10 cellular contexts compared by ENCODE assay signal in the genomic region with DNA sequence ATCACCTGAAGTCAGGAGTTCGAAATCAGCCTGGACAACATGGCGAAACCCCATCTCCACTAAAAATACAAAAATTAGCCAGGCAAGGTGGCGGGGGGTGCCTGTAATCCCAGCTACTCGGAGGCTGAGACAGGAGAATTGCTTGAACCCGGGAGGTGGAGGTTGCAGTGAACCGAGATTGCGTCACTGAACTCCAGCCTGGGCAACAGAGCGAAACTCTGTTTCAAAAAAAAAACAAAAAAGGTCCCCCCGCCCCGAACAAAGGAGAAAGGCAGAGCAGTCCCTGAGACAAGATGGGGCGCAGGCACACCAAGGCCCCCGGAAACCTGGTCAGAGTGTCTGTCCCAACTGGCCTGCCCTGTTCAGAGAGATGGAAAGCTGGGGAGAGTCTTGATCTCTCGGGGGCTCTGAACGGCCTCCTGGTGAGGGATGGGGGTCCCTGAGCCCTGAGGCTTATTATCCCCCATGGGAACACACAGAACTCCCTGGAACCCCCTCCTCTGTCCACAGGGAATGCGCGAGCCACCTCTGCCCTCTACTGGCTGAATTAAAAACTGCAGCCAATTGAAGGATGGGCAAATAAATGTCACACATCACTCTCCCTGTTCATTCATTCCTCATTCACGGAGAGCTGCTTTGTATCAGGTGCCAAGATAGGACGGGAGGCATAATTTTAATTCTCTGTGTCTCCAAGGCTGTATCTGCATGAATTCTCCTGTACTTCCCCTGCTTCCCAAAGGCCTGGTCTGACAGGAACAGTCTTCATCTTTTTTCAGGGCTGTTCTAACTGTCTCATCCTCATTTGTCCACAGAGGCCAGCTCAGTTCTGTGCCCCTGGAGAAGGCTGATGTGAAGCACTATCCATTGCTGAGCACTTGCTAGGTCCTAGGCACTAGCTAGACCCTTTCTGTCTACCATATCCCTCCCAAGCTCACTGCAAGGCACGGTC. TPM values are rescaled to one million over a fixed set of nuclear protein-coding genes. Genes with fewer than 3 reads are reported as not detected.
DNase-seq lines count a peak whose midpoint lies in the region; ATAC-seq and TF ChIP-seq lines count a peak whose summit lies in the region.
"Had no signal": no experiment of that assay in that cellular context is flagged by ENCODE, and none has a peak within 500 bp of the region (broad histone marks: within the 10 kb centered on the region; RNA-seq: fewer than 3 reads in every experiment).

No MANE protein-coding gene starts in this region.

- H3K9me3 Mint-ChIP-seq in activated CD4-positive, alpha-beta T cell treated with anti-CD3 and anti-CD28 coated beads, Interleukin-2, amount 10 ng/mL, durations not matched to agents 24 days and 14 days: no peaks in the 10 kb centered on the region

- H3K27me3 ChIP-seq in ovary: no peaks in the 10 kb centered on the region
- H3K27me3 ChIP-seq: BLaER1 had no signal

- H3K27ac Mint-ChIP-seq in activated CD4-positive, alpha-beta T cell treated with anti-CD3 and anti-CD28 coated beads, Interleukin-2, amount 10 ng/mL, durations not matched to agents 24 days and 14 days: no peak overlapping the region

- H3K36me3 Mint-ChIP-seq in activated CD4-positive, alpha-beta T cell treated with anti-CD3 and anti-CD28 coated beads, Interleukin-2, amount 10 ng/mL, durations not matched to agents 24 days and 14 days (ENCODE audit: low read depth): no peaks in the 10 kb centered on the region

- no peaks in the 10 kb centered on the region for H3K9me3 ChIP-seq in ovary

- TF ChIP-seq EP300 in ovary (IDR thresholded peaks at IDR 0.05): no peak

- no peak for TF ChIP-seq POLR2A in ovary (IDR thresholded peaks at IDR 0.05)

- intact Hi-C loops in activated CD4-positive, alpha-beta T cell treated with anti-CD3 and anti-CD28 coated beads, Interleukin-2, amount 10 ng/mL, durations not matched to agents 24 days and 14 days (cut with micrococcal nuclease): no loop called here
- intact Hi-C loops in ovary (cut with DNase I): no loop called here

- H3K27me3 Mint-ChIP-seq in activated CD4-positive, alpha-beta T cell treated with anti-CD3 and anti-CD28 coated beads, Interleukin-2, amount 10 ng/mL, durations not matched to agents 24 days and 14 days: peaks cover 15% of the 10 kb centered on the region

- ATAC-seq in HG03520 (IDR thresholded peaks at IDR 0.05; ENCODE audit: unreplicated experiment): peak; percentile 44
- no peak for ATAC-seq in HG02870 (IDR thresholded peaks at IDR 0.05; ENCODE audit: unreplicated experiment)
- ATAC-seq in HG03097 (IDR thresholded peaks at IDR 0.05; ENCODE audit: low FRiP score, unreplicated experiment): no peak

- H3K4me1 Mint-ChIP-seq in activated CD4-positive, alpha-beta T cell treated with anti-CD3 and anti-CD28 coated beads, Interleukin-2, amount 10 ng/mL, durations not matched to agents 24 days and 14 days: peaks cover 3% of the 10 kb centered on the region

- H3K4me3 Mint-ChIP-seq in activated CD4-positive, alpha-beta T cell treated with anti-CD3 and anti-CD28 coated beads, Interleukin-2, amount 10 ng/mL, durations not matched to agents 24 days and 14 days: no peak overlapping the region

- peak; percentile 1 for DNase-seq in DMS79 treated with DMSO at 0.1 percent for 48 hours (lab: John Stamatoyannopoulos, UW)
- DNase-seq in DMS79 (lab: John Stamatoyannopoulos, UW): no peak
- peak; percentile 85 for DNase-seq in activated CD4-positive, alpha-beta T cell treated with anti-CD3 and anti-CD28 coated beads, Interleukin-2, amount 10 ng/mL, durations not matched to agents 24 days and 14 days
- DNase-seq in fibroblast of peridontal ligament (ENCODE audit: extremely low read depth): peak; percentile 23
- no peak for DNase-seq in ovary

- H3K4me1 ChIP-seq in ovary (ENCODE audit: insufficient read depth): no peaks in the 10 kb centered on the region

- no peak overlapping the region for H3K27ac ChIP-seq in ovary
- H3K27ac ChIP-seq: BLaER1 had no signal

- TF ChIP-seq CTCF in ovary (IDR thresholded peaks at IDR 0.05): peak; percentile 37 to 80 (median 41)

- H3K36me3 ChIP-seq in ovary: no peaks in the 10 kb centered on the region
- H3K36me3 ChIP-seq: BLaER1 had no signal

- 55 to 57% (median 57%) methylated on average over 19 of the region's 19 CpGs for WGBS in ovary, 3 donors

- H3K4me3 ChIP-seq in ovary: no peak overlapping the region
- H3K4me3 ChIP-seq: BLaER1 had no signal

RNA-seq across cellular contexts. Expression of a gene that starts 28.9 kb away (rescaled TPM):
- not detected in 2 replicates for total RNA-seq in activated CD4-positive, alpha-beta T cell treated with anti-CD3 and anti-CD28 coated beads, Interleukin-2, amount 10 ng/mL, durations not matched to agents 24 days and 14 days
- total RNA-seq in ovary: 1 to 10 TPM in 6 of 7 donors, under 1 TPM in 1; 0.72 to 7.7 (median 2.4) TPM
- polyA plus RNA-seq in ovary: 1 to 10 TPM; 1.4 TPM
- total RNA-seq: skeletal muscle tissue had no signal

RNA-seq across cellular contexts. Expression of a gene that starts 55.2 kb away (rescaled TPM):
- total RNA-seq in activated CD4-positive, alpha-beta T cell treated with anti-CD3 and anti-CD28 coated beads, Interleukin-2, amount 10 ng/mL, durations not matched to agents 24 days and 14 days: 223 and 232 TPM in 2 replicates
- 100 to 1,000 TPM in 6 of 7 donors, 10 to 100 TPM in 1; 44.2 to 159 (median 137) TPM for total RNA-seq in ovary
- polyA plus RNA-seq in ovary: 100 to 1,000 TPM in 1 of 2 donors, 10 to 100 TPM in 1; 55.9 to 372 TPM

Comparison
In these comparisons a context has a peak if more than half of its experiments do, and no peak if none do; other contexts are left out.
1. DNase-seq: peak in DMS79 treated with DMSO at 0.1 percent for 48 hours (single experiment), activated CD4-positive, alpha-beta T cell treated with anti-CD3 and anti-CD28 coated beads, Interleukin-2, amount 10 ng/mL, durations not matched to agents 24 days and 14 days (single experiment) and fibroblast of peridontal ligament (single experiment); none in DMS79 (single experiment) and ovary (0 of 5).